Comparison of ENCODE assay signal across 8 cellular contexts in the genomic region with DNA sequence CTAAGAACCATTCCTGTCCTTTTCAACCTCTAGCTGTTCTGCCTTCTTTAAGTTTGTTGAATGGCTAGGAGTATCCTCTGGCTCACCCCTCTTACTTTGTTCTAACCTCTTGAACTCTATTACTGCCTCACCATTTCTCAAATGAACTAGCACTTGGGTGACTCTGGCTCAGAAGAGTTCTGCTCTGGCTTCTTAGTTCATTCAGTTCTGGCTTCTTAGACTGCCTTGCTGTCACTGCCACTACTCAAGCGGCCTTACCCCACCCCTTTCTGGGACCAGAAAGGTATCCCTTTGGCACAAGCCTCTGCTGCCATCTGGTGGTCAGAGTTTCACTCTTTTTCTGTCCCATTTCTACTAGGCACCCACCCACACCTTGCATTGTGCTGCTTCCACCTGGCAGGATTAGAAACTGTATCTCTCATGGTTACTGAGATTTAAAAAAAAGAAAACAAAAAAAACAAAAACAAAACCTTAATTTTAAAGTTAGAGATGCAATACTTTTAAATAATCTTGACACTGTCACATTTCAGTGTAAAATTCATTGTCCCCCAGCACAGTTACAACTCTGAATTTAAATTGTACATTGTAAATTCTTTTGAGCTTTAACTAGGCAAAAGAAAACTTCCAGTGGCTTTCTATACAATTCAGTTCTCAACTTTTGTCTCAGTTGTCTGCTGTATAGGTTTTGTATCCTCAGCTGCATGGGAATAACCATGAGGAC. TPM values are rescaled to one million over a fixed set of nuclear protein-coding genes. Genes with fewer than 3 reads are reported as not detected.
A peak's percentile ranks its signal among the peaks of the same experiment; 100 is the strongest.
DNase-seq lines count a peak whose midpoint lies in the region; ATAC-seq and TF ChIP-seq lines count a peak whose summit lies in the region.

No MANE protein-coding gene starts in this region.

- no peaks in the 10 kb centered on the region for H3K36me3 ChIP-seq in kidney epithelial cell (ENCODE audit: control insufficient read depth, insufficient read depth, low read length)

- peak; percentile 80 for TF ChIP-seq CTCF in kidney epithelial cell (IDR thresholded peaks at IDR 0.05; ENCODE audit: insufficient read depth, low read length, poor library complexity, severe bottlenecking)

- DNase-seq in AG20443 (ENCODE audit: low spot score), result peak; percentile 76
- peak; percentile 70 for DNase-seq in NCI-H345 (lab: John Stamatoyannopoulos, UW)
- DNase-seq in activated CD4-positive, CD25-positive, alpha-beta regulatory T cell (lab: John Stamatoyannopoulos, UW), result peak in 3 of 4 experiments; percentile 8 to 20 (median 10)
- peak; percentile 19 for DNase-seq in central memory CD4-positive, alpha-beta T cell
- DNase-seq in kidney epithelial cell (ENCODE audit: low read depth), result peak; percentile 28
- peak; percentile 61 to 63 for DNase-seq in stimulated activated CD4-positive, alpha-beta T cell treated with anti-CD3 and anti-CD28 coated beads, Interleukin-2, amount 100 ng/mL, for 48 hours

- peak; percentile 91 for ATAC-seq in GM19043 (IDR thresholded peaks at IDR 0.05; ENCODE audit: low read depth, unreplicated experiment)
- peak; percentile 95 for ATAC-seq in HG03280 (IDR thresholded peaks at IDR 0.05; ENCODE audit: unreplicated experiment)

- H3K4me3 ChIP-seq in kidney epithelial cell (ENCODE audit: low read depth, low read length), result no peak overlapping the region

- no peaks in the 10 kb centered on the region for H3K27me3 ChIP-seq in kidney epithelial cell (ENCODE audit: control insufficient read depth, insufficient read depth, low read length)

RNA-seq across cellular contexts. Expression of a gene that starts 6.9 kb away (rescaled TPM):
- total RNA-seq in kidney epithelial cell, result 0.14 and 0.29 TPM in 2 replicates

Comparison
In these comparisons a context has a peak if more than half of its experiments do, and no peak if none do; other contexts are left out.
1. DNase-seq: peak in every context shown above with its lines; median percentile 76 in AG20443; 70 in NCI-H345; 62 in stimulated activated CD4-positive, alpha-beta T cell treated with anti-CD3 and anti-CD28 coated beads, Interleukin-2, amount 100 ng/mL, for 48 hours; 28 in kidney epithelial cell; 19 in central memory CD4-positive, alpha-beta T cell; 10 in activated CD4-positive, CD25-positive, alpha-beta regulatory T cell.